In genomic region chr6:138594042-138594636, GRCh38 we compare ENCODE assay signal across 12 cellular contexts.
A peak's percentile ranks its signal among the peaks of the same experiment; 100 is the strongest.
DNase-seq lines count a peak whose midpoint lies in the region; ATAC-seq and TF ChIP-seq lines count a peak whose summit lies in the region.
"Had no signal": no experiment of that assay in that cellular context is flagged by ENCODE, and none has a peak within 500 bp of the region (broad histone marks: within the 10 kb centered on the region; RNA-seq: fewer than 3 reads in every experiment).

No MANE protein-coding gene starts in this region.

- H3K4me3 ChIP-seq in OCI-LY7 (ENCODE audit: low read depth, low read length, poor library complexity, severe bottlenecking), result no peak overlapping the region
- no peak overlapping the region for H3K4me3 ChIP-seq in esophagus muscularis mucosa
- H3K4me3 ChIP-seq in neuronal stem cell (ENCODE audit: low read length in 2 of 2), result no peak overlapping the region

- H2BK120ac ChIP-seq in neuronal stem cell (ENCODE audit: low read depth, low read length), result no peak overlapping the region

- POLR2A ChIA-PET in activated CD4-positive, alpha-beta memory T cell treated with anti-CD3 and anti-CD28 coated beads for 36 hours (lab: Charles Lee), result interaction anchor here (1.1 kb wide), 1 partner anchor 26 kb away, joined by 4 read pairs; no protein-coding TSS in a partner anchor
- POLR2A ChIA-PET in activated CD4-positive, alpha-beta memory T cell treated with anti-CD3 and anti-CD28 coated beads, Interleukin-2, amount 10 ng/mL, durations not matched to agents 7 days and 5 days (lab: Charles Lee), result no interaction called here
- POLR2A ChIA-PET in OCI-LY7 (lab: Charles Lee), result interaction anchor here (0.6 to 1.2 kb wide), 5 partner anchors 13 to 170 kb away, joined by 3 to 4 read pairs (median 4); no protein-coding TSS in a partner anchor

- H4K8ac ChIP-seq in neuronal stem cell (ENCODE audit: low read depth, low read length), result no peak overlapping the region

- H3K4me3 Mint-ChIP-seq in activated CD4-positive, alpha-beta memory T cell treated with anti-CD3 and anti-CD28 coated beads for 36 hours, result no peak overlapping the region
- no peak overlapping the region for H3K4me3 Mint-ChIP-seq in activated CD4-positive, alpha-beta memory T cell treated with anti-CD3 and anti-CD28 coated beads, Interleukin-2, amount 10 ng/mL, durations not matched to agents 7 days and 5 days
- H3K4me3 Mint-ChIP-seq in stimulated activated memory B cell treated with anti-CD40 and anti-IgM and Interleukin-4, amounts not matched to agents 10 μg/mL and 1 μg/mL and 100 μg/mL, for 72 hours, result no peak overlapping the region
- H3K4me3 Mint-ChIP-seq: activated CD8-positive, alpha-beta T cell treated with anti-CD3 and anti-CD28 coated beads, Interleukin-2, amount 10 ng/mL, durations not matched to agents 7 days and 5 days had no signal

- H3K4me2 ChIP-seq in OCI-LY7 (ENCODE audit: low read length) (no peak overlapping the region), neuronal stem cell (ENCODE audit: insufficient read depth, low read length, poor library complexity, severe bottlenecking) (no peak overlapping the region)

- no peak overlapping the region for H3K23ac ChIP-seq in neuronal stem cell (ENCODE audit: low read depth, low read length, poor library complexity)

- H3K4me1 Mint-ChIP-seq in activated CD4-positive, alpha-beta memory T cell treated with anti-CD3 and anti-CD28 coated beads for 36 hours (ENCODE audit: low read depth), result peaks cover 24% of the 10 kb centered on the region
- H3K4me1 Mint-ChIP-seq in activated CD4-positive, alpha-beta memory T cell treated with anti-CD3 and anti-CD28 coated beads, Interleukin-2, amount 10 ng/mL, durations not matched to agents 7 days and 5 days, result peaks cover 33% of the 10 kb centered on the region
- H3K4me1 Mint-ChIP-seq in stimulated activated memory B cell treated with anti-CD40 and anti-IgM and Interleukin-4, amounts not matched to agents 10 μg/mL and 1 μg/mL and 100 μg/mL, for 72 hours, result peaks cover 26% of the 10 kb centered on the region

- no peaks in the 10 kb centered on the region for H3K9me2 ChIP-seq in OCI-LY7 (ENCODE audit: insufficient read depth, low read length)

- H2BK12ac ChIP-seq in neuronal stem cell (ENCODE audit: low read length), result no peak overlapping the region

- no peaks in the 10 kb centered on the region for H3K36me3 Mint-ChIP-seq in activated CD4-positive, alpha-beta memory T cell treated with anti-CD3 and anti-CD28 coated beads for 36 hours
- no peaks in the 10 kb centered on the region for H3K36me3 Mint-ChIP-seq in activated CD4-positive, alpha-beta memory T cell treated with anti-CD3 and anti-CD28 coated beads, Interleukin-2, amount 10 ng/mL, durations not matched to agents 7 days and 5 days (ENCODE audit: low read depth)
- H3K36me3 Mint-ChIP-seq in stimulated activated memory B cell treated with anti-CD40 and anti-IgM and Interleukin-4, amounts not matched to agents 10 μg/mL and 1 μg/mL and 100 μg/mL, for 72 hours, result no peaks in the 10 kb centered on the region

- H2AFZ ChIP-seq in OCI-LY7 (ENCODE audit: low read length) (peak overlapping the region; percentile 96; the same call in 1 of the 2 replicates), neuronal stem cell (ENCODE audit: low read length) (no peak overlapping the region)

- H3K9ac ChIP-seq in neuronal stem cell (ENCODE audit: low read depth, low read length, poor library complexity), result no peak overlapping the region

- H3K79me1 ChIP-seq in neuronal stem cell (ENCODE audit: low read depth, low read length), result no peaks in the 10 kb centered on the region

- peaks cover 16% of the 10 kb centered on the region for H3K4me1 ChIP-seq in OCI-LY7 (ENCODE audit: insufficient read depth, low read length, poor library complexity, severe bottlenecking)
- peaks cover 18 to 41% (median 35%) of the 10 kb centered on the region in 4 donors for H3K4me1 ChIP-seq in esophagus muscularis mucosa
- H3K4me1 ChIP-seq in neuronal stem cell (ENCODE audit: control insufficient read depth in 2 of 2, insufficient read depth in 1 of 2, low read depth in 1 of 2, low read length in 2 of 2), result peaks cover 3 to 23% of the 10 kb centered on the region in 2 donors

- no peaks in the 10 kb centered on the region for H3K36me3 ChIP-seq in OCI-LY7 (ENCODE audit: insufficient read depth, low read length)
- H3K36me3 ChIP-seq in esophagus muscularis mucosa, result no peaks in the 10 kb centered on the region
- H3K36me3 ChIP-seq in neuronal stem cell (replicated peaks in 1 of 2; ENCODE audit: control insufficient read depth in 2 of 2, insufficient read depth in 2 of 2, low read length in 2 of 2), result no peaks in the 10 kb centered on the region
- H3K36me3 ChIP-seq: neutrophil had no signal

- no TSS peak for BruUV-seq in OCI-LY7 (replicated peaks; lab: Mats Ljungman, UMichigan)

- no peaks in the 10 kb centered on the region for H3K27me3 Mint-ChIP-seq in activated CD4-positive, alpha-beta memory T cell treated with anti-CD3 and anti-CD28 coated beads for 36 hours
- peaks cover 2% of the 10 kb centered on the region for H3K27me3 Mint-ChIP-seq in activated CD4-positive, alpha-beta memory T cell treated with anti-CD3 and anti-CD28 coated beads, Interleukin-2, amount 10 ng/mL, durations not matched to agents 7 days and 5 days
- H3K27me3 Mint-ChIP-seq in stimulated activated memory B cell treated with anti-CD40 and anti-IgM and Interleukin-4, amounts not matched to agents 10 μg/mL and 1 μg/mL and 100 μg/mL, for 72 hours, result no peaks in the 10 kb centered on the region

- no peak for TF ChIP-seq CTCF in OCI-LY7 (conservative IDR thresholded peaks at IDR 0.05; ENCODE audit: low read length)
- no peak for TF ChIP-seq CTCF in esophagus muscularis mucosa (IDR thresholded peaks at IDR 0.05)

- H4K20me1 ChIP-seq in OCI-LY7 (ENCODE audit: insufficient read depth, low read length), result no peaks in the 10 kb centered on the region

- H2BK5ac ChIP-seq in neuronal stem cell (ENCODE audit: low read length), result no peak overlapping the region

- no peak for TF ChIP-seq POLR2A in esophagus muscularis mucosa (IDR thresholded peaks at IDR 0.05; ENCODE audit: low read depth)

- peak overlapping the region; percentile 58 for H3K27ac Mint-ChIP-seq in activated CD4-positive, alpha-beta memory T cell treated with anti-CD3 and anti-CD28 coated beads for 36 hours
- H3K27ac Mint-ChIP-seq in activated CD4-positive, alpha-beta memory T cell treated with anti-CD3 and anti-CD28 coated beads, Interleukin-2, amount 10 ng/mL, durations not matched to agents 7 days and 5 days, result no peak overlapping the region
- peak overlapping the region; percentile 91 for H3K27ac Mint-ChIP-seq in stimulated activated memory B cell treated with anti-CD40 and anti-IgM and Interleukin-4, amounts not matched to agents 10 μg/mL and 1 μg/mL and 100 μg/mL, for 72 hours
- H3K27ac Mint-ChIP-seq: activated CD8-positive, alpha-beta T cell treated with anti-CD3 and anti-CD28 coated beads, Interleukin-2, amount 10 ng/mL, durations not matched to agents 7 days and 5 days had no signal

- no peak overlapping the region for H4K91ac ChIP-seq in neuronal stem cell (ENCODE audit: low read depth, low read length, poor library complexity)

- intact Hi-C loops in activated CD4-positive, alpha-beta memory T cell treated with anti-CD3 and anti-CD28 coated beads for 36 hours (cut with micrococcal nuclease), result loop anchor here (5.0 kb wide), 2 partner anchors 487 to 533 kb away; partner anchors contain the start of gene PERP
- intact Hi-C loops in OCI-LY7 (cut with micrococcal nuclease; ENCODE audit: unreplicated experiment), result no loop called here
- intact Hi-C loops in esophagus muscularis mucosa (cut with DNase I), result loop anchor here (5.0 kb wide), 2 partner anchors 98 to 477 kb away; no protein-coding TSS in a partner anchor

- H3K9me3 Mint-ChIP-seq in activated CD4-positive, alpha-beta memory T cell treated with anti-CD3 and anti-CD28 coated beads for 36 hours, result no peaks in the 10 kb centered on the region
- H3K9me3 Mint-ChIP-seq in activated CD4-positive, alpha-beta memory T cell treated with anti-CD3 and anti-CD28 coated beads, Interleukin-2, amount 10 ng/mL, durations not matched to agents 7 days and 5 days, result no peaks in the 10 kb centered on the region
- H3K9me3 Mint-ChIP-seq in stimulated activated memory B cell treated with anti-CD40 and anti-IgM and Interleukin-4, amounts not matched to agents 10 μg/mL and 1 μg/mL and 100 μg/mL, for 72 hours, result no peaks in the 10 kb centered on the region

- H3K27ac ChIP-seq in OCI-LY7 (ENCODE audit: low read depth, low read length, poor library complexity, severe bottlenecking) (no peak overlapping the region), esophagus muscularis mucosa (replicated peaks in 1 of 4) (peak overlapping the region in 3 of 4 donors; percentile 27 to 74 (median 60)), neuronal stem cell (replicated peaks; ENCODE audit: low read length) (no peak overlapping the region)
- H3K27ac ChIP-seq: neutrophil had no signal

- H3K14ac ChIP-seq in neuronal stem cell (ENCODE audit: low read length), result no peak overlapping the region

- CTCF ChIA-PET in activated CD4-positive, alpha-beta memory T cell treated with anti-CD3 and anti-CD28 coated beads for 36 hours (lab: Charles Lee), result interaction anchor here (1.1 to 1.6 kb wide), 6 partner anchors 10 to 172 kb away, joined by 3 to 6 read pairs (median 4); no protein-coding TSS in a partner anchor
- CTCF ChIA-PET in activated CD4-positive, alpha-beta memory T cell treated with anti-CD3 and anti-CD28 coated beads, Interleukin-2, amount 10 ng/mL, durations not matched to agents 7 days and 5 days (lab: Charles Lee), result interaction anchor here (0.9 to 1.1 kb wide), 2 partner anchors 10 to 166 kb away, joined by 3 to 5 read pairs; no protein-coding TSS in a partner anchor
- CTCF ChIA-PET in OCI-LY7 (lab: Charles Lee; ENCODE audit: unreplicated experiment), result interaction anchor here (0.9 kb wide), 1 partner anchor 8 kb away, joined by 3 read pairs; no protein-coding TSS in a partner anchor

- TF ChIP-seq EP300 in esophagus muscularis mucosa (IDR thresholded peaks at IDR 0.05), result no peak

- H3K27me3 ChIP-seq in esophagus muscularis mucosa (no peaks in the 10 kb centered on the region), neuronal stem cell (ENCODE audit: control insufficient read depth in 3 of 3, insufficient read depth in 3 of 3, low read depth in 1 of 3, low read length in 3 of 3) (no peaks in the 10 kb centered on the region)

- no peak overlapping the region for H3K4ac ChIP-seq in neuronal stem cell (ENCODE audit: low read length)

- no peak overlapping the region for H2AK5ac ChIP-seq in neuronal stem cell (ENCODE audit: low read depth, low read length)

- no peak overlapping the region for H3K18ac ChIP-seq in neuronal stem cell (ENCODE audit: low read length)

- no peak for DNase-seq in activated CD4-positive, alpha-beta memory T cell treated with anti-CD3 and anti-CD28 coated beads for 36 hours
- no peak for DNase-seq in activated CD4-positive, alpha-beta memory T cell treated with anti-CD3 and anti-CD28 coated beads, Interleukin-2, amount 10 ng/mL, durations not matched to agents 7 days and 5 days
- DNase-seq in OCI-LY7 (ENCODE audit: low spot score) (no peak), esophagus muscularis mucosa (ENCODE audit: extremely low spot score) (no peak), neuronal stem cell (ENCODE audit: low spot score) (no peak), NCI-H2029 (lab: John Stamatoyannopoulos, UW) (no peak), nucleus accumbens (lab: John Stamatoyannopoulos, UW) (no peak)
- DNase-seq: activated CD8-positive, alpha-beta T cell treated with anti-CD3 and anti-CD28 coated beads, Interleukin-2, amount 10 ng/mL, durations not matched to agents 7 days and 5 days; hypothalamus; SIG-M5 had no signal

- 80% methylated on average over 8 of the region's 8 CpGs for WGBS in esophagus muscularis mucosa
- WGBS in neuronal stem cell (ENCODE audit: extremely low coverage in 2 of 2, insufficient read length in 2 of 2, insufficient replicate concordance in 1 of 2), 2 donors, result no CpG with 5 or more reads among the region's 8 CpGs

- no peaks in the 10 kb centered on the region for H3K79me2 ChIP-seq in OCI-LY7 (ENCODE audit: insufficient read depth, low read depth, low read length)

- no peaks in the 10 kb centered on the region for H3K9me3 ChIP-seq in OCI-LY7 (ENCODE audit: low read length)
- no peaks in the 10 kb centered on the region for H3K9me3 ChIP-seq in esophagus muscularis mucosa
- H3K9me3 ChIP-seq in neuronal stem cell (replicated peaks in 1 of 2; ENCODE audit: control insufficient read depth in 2 of 2, insufficient read depth in 1 of 2, low read depth in 1 of 2, low read length in 2 of 2), result no peaks in the 10 kb centered on the region
- H3K9me3 ChIP-seq: neutrophil had no signal

- no peak overlapping the region for H2BK15ac ChIP-seq in neuronal stem cell (ENCODE audit: low read length)

- no peak for ATAC-seq in stimulated activated memory B cell treated with anti-CD40 and anti-IgM and Interleukin-4, amounts not matched to agents 10 μg/mL and 1 μg/mL and 100 μg/mL, for 72 hours

Comparison
In these comparisons a context has a peak if more than half of its experiments do, and no peak if none do; other contexts are left out.
1. H3K27ac ChIP-seq: peak in esophagus muscularis mucosa (3 of 4); none in OCI-LY7 (single experiment) and neuronal stem cell (single experiment).